In genomic region chr22:41197808-41198585, GRCh38 we compare ENCODE assay signal across 8 cellular contexts. TPM values are rescaled to one million over a fixed set of nuclear protein-coding genes. Genes with fewer than 3 reads are reported as not detected.
DNase-seq lines count a peak whose midpoint lies in the region; FAIRE-seq lines count a peak whose summit lies in the region.

No MANE protein-coding gene starts in this region.

- DNase-seq in SIG-M5 treated with dmso at 0.1 percent for 504 hours (lab: John Stamatoyannopoulos, UW; ENCODE audit: unreplicated experiment) (peak; percentile 53), SIG-M5 (lab: John Stamatoyannopoulos, UW) (no peak), Kasumi-1 (lab: John Stamatoyannopoulos, UW) (peak; percentile 66 to 77), T-helper 9 cell (peak; percentile 31), cerebellar cortex (ENCODE audit: low spot score) (peak; percentile 45), mesendoderm (peak; percentile 61), frontal cortex (ENCODE audit: low spot score in 2 of 2) (no peak)
- DNase-seq in stimulated activated naive CD4-positive, alpha-beta T cell (lab: John Stamatoyannopoulos, UW), result peak in 4 of 6 experiments; percentile 22 to 50 (median 26)

- no peaks in the 10 kb centered on the region for H3K36me3 ChIP-seq in mesendoderm (ENCODE audit: control insufficient read depth, insufficient read depth, low read length)

- peak overlapping the region; percentile 64 for H3K9ac ChIP-seq in mesendoderm (ENCODE audit: low read length)

- H3K4me3 ChIP-seq in mesendoderm (ENCODE audit: low read length), result peak overlapping the region; percentile 44

- peak overlapping the region; percentile 89 for H3K4me2 ChIP-seq in mesendoderm (ENCODE audit: low read length)

- peak overlapping the region; percentile 88 for H3K56ac ChIP-seq in mesendoderm (ENCODE audit: low read length)

- H3K18ac ChIP-seq in mesendoderm (ENCODE audit: low read length), result no peak overlapping the region

- no peaks in the 10 kb centered on the region for H3K79me2 ChIP-seq in mesendoderm (ENCODE audit: control insufficient read depth, insufficient read depth, low read length)

- no CpG with 5 or more reads among the region's 19 CpGs for WGBS in mesendoderm (ENCODE audit: extremely low coverage, insufficient coverage, low lambda C conversion rate)

- no peak overlapping the region for H4K8ac ChIP-seq in mesendoderm (ENCODE audit: low read depth, low read length)

- no peaks in the 10 kb centered on the region for H3K79me1 ChIP-seq in mesendoderm (ENCODE audit: low read length)

- no peak overlapping the region for H2BK5ac ChIP-seq in mesendoderm (ENCODE audit: low read length)

- H2BK120ac ChIP-seq in mesendoderm (ENCODE audit: low read depth, low read length), result no peak overlapping the region

- FAIRE-seq in frontal cortex (lab: Jason Lieb, UNC), result no peak

- no peak overlapping the region for H3K27ac ChIP-seq in mesendoderm (ENCODE audit: low read depth, low read length)

- no peak overlapping the region for H3K23ac ChIP-seq in mesendoderm (ENCODE audit: low read length)

- peaks cover 2% of the 10 kb centered on the region for H3K27me3 ChIP-seq in mesendoderm (ENCODE audit: insufficient read depth, low read length, poor library complexity)

- H2AK5ac ChIP-seq in mesendoderm (ENCODE audit: low read length), result no peak overlapping the region

- no peak overlapping the region for H2BK15ac ChIP-seq in mesendoderm (replicated peaks; ENCODE audit: low read depth)

- no peak overlapping the region for H3K4ac ChIP-seq in mesendoderm (ENCODE audit: low read depth, low read length)

- H4K5ac ChIP-seq in mesendoderm (ENCODE audit: low read length), result no peak overlapping the region

- no peaks in the 10 kb centered on the region for H3K4me1 ChIP-seq in mesendoderm (ENCODE audit: control insufficient read depth, low read depth, low read length)

RNA-seq across cellular contexts. Expression of gene L3MBTL2, which starts 7.1 kb away (rescaled TPM):
- 14.7 TPM for polyA plus RNA-seq in mesendoderm (2013, experiment 1 of 2)
- 15.1 TPM for polyA plus RNA-seq in mesendoderm (2013, experiment 2 of 2)
- 22.8 TPM for total RNA-seq in frontal cortex

RNA-seq across cellular contexts. Expression of gene CHADL, which starts 42.7 kb away (rescaled TPM):
- polyA plus RNA-seq in mesendoderm (2013, experiment 1 of 2), result 0.15 TPM
- 0.13 TPM for polyA plus RNA-seq in mesendoderm (2013, experiment 2 of 2)
- total RNA-seq in frontal cortex, result 1.6 TPM

Comparison
In these comparisons a context has a peak if more than half of its experiments do, and no peak if none do; other contexts are left out.
1. DNase-seq: peak in SIG-M5 treated with dmso at 0.1 percent for 504 hours (single experiment), Kasumi-1 (2 of 2), T-helper 9 cell (single experiment), cerebellar cortex (single experiment), mesendoderm (single experiment) and stimulated activated naive CD4-positive, alpha-beta T cell (4 of 6); none in SIG-M5 (single experiment) and frontal cortex (0 of 2).